8 cellular contexts compared by ENCODE assay signal in the genomic region with DNA sequence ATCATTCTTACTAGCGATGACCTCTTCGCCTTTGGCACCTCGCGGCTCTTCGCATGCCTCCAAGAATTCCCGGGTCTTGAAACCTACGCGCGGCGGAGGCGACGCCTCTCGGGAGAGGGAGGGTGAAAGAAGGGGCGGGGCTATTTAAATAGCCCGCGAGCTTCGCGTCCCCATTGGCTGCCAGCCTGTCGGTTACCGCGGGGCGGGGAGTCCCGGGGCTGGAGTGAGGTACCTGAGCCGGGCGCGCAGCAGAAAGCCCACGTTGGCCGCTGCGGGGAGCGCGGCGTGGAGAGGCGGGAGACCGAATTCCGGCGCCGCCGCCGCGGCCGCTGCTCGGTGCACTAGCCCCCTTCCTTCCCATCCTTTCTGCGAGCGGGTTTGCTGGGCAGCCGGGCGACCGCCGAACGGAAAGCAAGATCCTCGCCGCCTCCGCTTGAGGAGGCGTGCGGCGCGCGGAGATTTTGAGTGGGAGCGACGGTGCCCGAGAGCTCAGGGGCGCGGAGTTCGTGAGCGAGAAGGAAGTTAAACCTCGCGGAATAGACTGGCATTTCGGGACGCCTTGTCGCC. TPM values are rescaled to one million over a fixed set of nuclear protein-coding genes. Genes with fewer than 3 reads are reported as not detected.
DNase-seq lines count a peak whose midpoint lies in the region; ATAC-seq, FAIRE-seq and TF ChIP-seq lines count a peak whose summit lies in the region.

Gene BMP6, plus strand, starts transcription at position 251 of the 567 bp plus-strand sequence. CDS start 857 bp downstream, outside the sequence.

- H3K79me2 ChIP-seq in GM23338 (replicated peaks; ENCODE audit: insufficient read depth) (no peaks in the 10 kb centered on the region), KMS-11 (ENCODE audit: insufficient read depth, low read depth) (peaks cover 16% of the 10 kb centered on the region; the same call in 1 of the 2 replicates)

- H3F3A ChIP-seq in GM23338 (replicated peaks; ENCODE audit: low read depth), result no peaks in the 10 kb centered on the region

- peak within 1 kb of the TSS; percentile 74 for H3K4me3 ChIP-seq in GM23338
- H3K4me3 ChIP-seq in KMS-11 (IDR thresholded peaks at IDR 0.05; ENCODE audit: insufficient read depth, low read depth, low read length), result no peak within 1 kb of the TSS
- H3K4me3 ChIP-seq in RWPE2 (ENCODE audit: severe bottlenecking), result peak within 1 kb of the TSS; percentile 33
- H3K4me3 ChIP-seq in adipocyte (ENCODE audit: low read length), result peak within 1 kb of the TSS; percentile 83
- peak within 1 kb of the TSS; percentile 31 to 80 (median 66) for H3K4me3 ChIP-seq in heart left ventricle
- peak within 1 kb of the TSS; percentile 44 for H3K4me3 ChIP-seq in ovary

- peaks cover 5% of the 10 kb centered on the region; the same call in 2 of the 3 replicates for H3K9me3 Mint-ChIP-seq in GM23338

- H3K27ac Mint-ChIP-seq in GM23338, result no peak within 1 kb of the TSS

- H3K4me2 ChIP-seq in GM23338, result peak within 1 kb of the TSS; percentile 90
- peak within 1 kb of the TSS; percentile 91 for H3K4me2 ChIP-seq in KMS-11

- H3K4me1 Mint-ChIP-seq in GM23338, result peaks cover 23% of the 10 kb centered on the region

- TF ChIP-seq CTCF in GM23338 (conservative IDR thresholded peaks at IDR 0.05; ENCODE audit: low read depth in 2 of 2) (no peak), KMS-11 (conservative IDR thresholded peaks at IDR 0.05; ENCODE audit: low read depth, low read length) (no peak), RWPE2 (IDR thresholded peaks at IDR 0.05; ENCODE audit: poor library complexity, severe bottlenecking) (no peak), heart left ventricle (IDR thresholded peaks at IDR 0.05) (peak in 1 of 12 donors; percentile 7), ovary (IDR thresholded peaks at IDR 0.05) (peak in 1 of 3 donors; percentile 18)

- TF ChIP-seq POLR2A in heart left ventricle (IDR thresholded peaks at IDR 0.05) (peak in 1 of 2 donors; percentile 35), ovary (IDR thresholded peaks at IDR 0.05) (no peak)

- H3K27ac ChIP-seq in GM23338 (ENCODE audit: low read depth), result no peak within 1 kb of the TSS
- H3K27ac ChIP-seq in KMS-11, result no peak within 1 kb of the TSS
- no peak within 1 kb of the TSS for H3K27ac ChIP-seq in RWPE2 (ENCODE audit: poor library complexity, severe bottlenecking)
- H3K27ac ChIP-seq in heart left ventricle, result peak within 1 kb of the TSS in 2 of 12 donors; percentile 14 to 27
- no peak within 1 kb of the TSS for H3K27ac ChIP-seq in ovary

- no peaks in the 10 kb centered on the region for H3K36me3 Mint-ChIP-seq in GM23338 (ENCODE audit: low read depth)

- H2AFZ ChIP-seq in GM23338 (peak within 1 kb of the TSS; percentile 86), KMS-11 (ENCODE audit: low read depth) (peak within 1 kb of the TSS; percentile 56)

- H3K4me3 Mint-ChIP-seq in GM23338, result peak within 1 kb of the TSS; percentile 77

- intact Hi-C loops in heart left ventricle (cut with DNase I) (loop anchor here in 7 of 10 donors (1.0 to 10.0 kb wide), 11 partner anchors 169 to 499 kb away; partner anchors contain the start of gene TXNDC5 (in 3 of the 7)), ovary (cut with DNase I) (loop anchor here (5.0 to 10.0 kb wide), 8 partner anchors 56 to 499 kb away; partner anchors contain the start of gene TXNDC5 (in 2 of the 4))

- H3K36me3 ChIP-seq in GM23338 (ENCODE audit: insufficient read depth) (no peaks in the 10 kb centered on the region), KMS-11 (ENCODE audit: insufficient read depth) (no peaks in the 10 kb centered on the region), RWPE2 (ENCODE audit: low read depth) (no peaks in the 10 kb centered on the region), adipocyte (ENCODE audit: control insufficient read depth, insufficient read depth, low read length, severe bottlenecking) (no peaks in the 10 kb centered on the region), heart left ventricle (no peaks in the 10 kb centered on the region), ovary (no peaks in the 10 kb centered on the region)

- peaks cover 65% of the 10 kb centered on the region for H3K27me3 Mint-ChIP-seq in GM23338 (ENCODE audit: insufficient read depth, low read depth, poor library complexity)

- H3K9ac ChIP-seq in KMS-11 (no peak within 1 kb of the TSS; the same call in 1 of the 2 replicates), adipocyte (ENCODE audit: low read length) (peak within 1 kb of the TSS; percentile 57)

- ATAC-seq in GM23338 (peak; percentile 74), RWPE2 (ENCODE audit: low read depth) (peak; percentile 79), heart left ventricle (peak; percentile 87 to 96 (median 94))

- no peak for TF ChIP-seq EP300 in ovary (IDR thresholded peaks at IDR 0.05)

- no peaks in the 10 kb centered on the region for H3K9me3 ChIP-seq in RWPE2 (ENCODE audit: severe bottlenecking)
- no peaks in the 10 kb centered on the region for H3K9me3 ChIP-seq in adipocyte (ENCODE audit: control insufficient read depth, low read length)
- no peaks in the 10 kb centered on the region for H3K9me3 ChIP-seq in heart left ventricle
- H3K9me3 ChIP-seq in ovary, result no peaks in the 10 kb centered on the region

- H3K9me2 ChIP-seq in GM23338 (ENCODE audit: insufficient read depth), result no peaks in the 10 kb centered on the region

- peaks cover 11% of the 10 kb centered on the region for H3K4me1 ChIP-seq in GM23338 (ENCODE audit: insufficient read depth)
- H3K4me1 ChIP-seq in KMS-11 (ENCODE audit: low read depth, poor library complexity, severe bottlenecking), result peaks cover 61% of the 10 kb centered on the region
- peaks cover 7% of the 10 kb centered on the region for H3K4me1 ChIP-seq in RWPE2 (ENCODE audit: insufficient read depth, poor library complexity, severe bottlenecking)
- peaks cover 39% of the 10 kb centered on the region for H3K4me1 ChIP-seq in adipocyte (ENCODE audit: control insufficient read depth, insufficient read depth, low read length)
- peaks cover 0 to 44% (median 26%) of the 10 kb centered on the region in 12 donors for H3K4me1 ChIP-seq in heart left ventricle
- H3K4me1 ChIP-seq in ovary (ENCODE audit: insufficient read depth), result peaks cover 4% of the 10 kb centered on the region

- H3K27me3 ChIP-seq in GM23338 (ENCODE audit: insufficient read depth), result peaks cover 77% of the 10 kb centered on the region
- H3K27me3 ChIP-seq in KMS-11 (ENCODE audit: insufficient read depth, low read depth), result peaks cover 11% of the 10 kb centered on the region; the same call in 1 of the 2 replicates
- H3K27me3 ChIP-seq in RWPE2 (ENCODE audit: insufficient read depth, poor library complexity, severe bottlenecking), result peaks cover 52% of the 10 kb centered on the region
- H3K27me3 ChIP-seq in adipocyte (replicated peaks; ENCODE audit: control insufficient read depth, insufficient read depth, low read length), result no peaks in the 10 kb centered on the region
- peaks cover 21 to 72% (median 33%) of the 10 kb centered on the region in 9 donors for H3K27me3 ChIP-seq in heart left ventricle
- no peaks in the 10 kb centered on the region for H3K27me3 ChIP-seq in ovary

- H4K20me1 ChIP-seq in GM23338 (replicated peaks; ENCODE audit: insufficient read depth) (peaks cover 5% of the 10 kb centered on the region; the same call in 1 of the 2 replicates), KMS-11 (ENCODE audit: insufficient read depth) (no peaks in the 10 kb centered on the region)

- no peak for FAIRE-seq in urothelium cell line (lab: Jason Lieb, UNC)

- DNase-seq in ELF-1 (ENCODE audit: low read depth, low spot score), result peak; percentile 94
- DNase-seq in GM23338 (ENCODE audit: low spot score), result peak; percentile 99
- DNase-seq in RWPE2 (ENCODE audit: low spot score), result peak; percentile 90
- DNase-seq in adipocyte (ENCODE audit: low read depth), result peak; percentile 94
- DNase-seq in heart left ventricle, result peak; percentile 87 to 92 (median 90)
- DNase-seq in ovary, result peak; percentile 87 to 92 (median 91)
- DNase-seq in urothelium cell line (ENCODE audit: low spot score), result peak; percentile 96

- 0 to 1% (median 0%) methylated on average over 53 to 69 of the region's 69 CpGs for WGBS in heart left ventricle, 4 donors
- 0 to 1% (median 0%) methylated on average over 48 to 69 of the region's 69 CpGs for WGBS in ovary, 3 donors

TF ChIP-seq in GM23338, 12 proteins besides CTCF, POLR2A, EP300 and RAD21:
- peak; percentile 3; the same call in 1 of the 2 replicates for TF ChIP-seq CREB1 (CRISPR knock-in tag; IDR thresholded peaks at IDR 0.05; ENCODE audit: low read depth)
- TF ChIP-seq ZNF114 (CRISPR knock-in tag; IDR thresholded peaks at IDR 0.05), result no peak
- TF ChIP-seq POLR2AphosphoS5 (IDR thresholded peaks at IDR 0.05; ENCODE audit: low read depth), result peak; percentile 50; the same call in 1 of the 2 replicates
- no peak for TF ChIP-seq ETS1 (IDR thresholded peaks at IDR 0.05)
- peak; percentile 73 for TF ChIP-seq EZH2 (IDR thresholded peaks at IDR 0.05; ENCODE audit: low read depth, unreplicated experiment)

RNA-seq across cellular contexts. Expression of gene BMP6, which starts in this region (rescaled TPM):
- 2.8 and 3.1 TPM in 2 replicates for total RNA-seq in GM23338 (2014; rRNA removed; shearing (Covaris generic))
- polyA plus RNA-seq in GM23338 (2016; fragmentation: Nextera tagmentation; extraction: Ambion mirVana) (0.56 and 0.84 TPM in 2 replicates), heart left ventricle (1 to 10 TPM; 1.1 to 2.3 TPM), ovary (10 to 100 TPM; 24.9 to 28.1 TPM)
- total RNA-seq in heart left ventricle (1 to 10 TPM; 1.4 to 5.1 (median 2.9) TPM), ovary (10 to 100 TPM in 2 of 7 donors, 1 to 10 TPM in 5; 3.4 to 15.9 (median 6.7) TPM)

Comparison
In these comparisons a context has a peak if more than half of its experiments do, and no peak if none do; other contexts are left out.
1. RNA of gene BMP6 (polyA plus RNA-seq): 24.9 to 28.1 TPM in ovary; 1.1 to 2.3 TPM in heart left ventricle and 0.56 to 0.84 TPM in GM23338; every median in the first group is over 4 times any median in the second.
2. Peak in every context shown above with its lines, with median percentiles within 50 percentile points of each other: DNase-seq and ATAC-seq.